Comparison of ENCODE assay signal across 9 cellular contexts in genomic region chr18:56257215-56257614, GRCh38.
DNase-seq lines count a peak whose midpoint lies in the region; ATAC-seq and TF ChIP-seq lines count a peak whose summit lies in the region.
"Had no signal": no experiment of that assay in that cellular context is flagged by ENCODE, and none has a peak within 500 bp of the region (broad histone marks: within the 10 kb centered on the region; RNA-seq: fewer than 3 reads in every experiment).

No MANE protein-coding gene starts in this region.

- H3K4me1 Mint-ChIP-seq in activated B cell treated with CpG ODN at 0.5 μM for 24 hours = peaks cover 18% of the 10 kb centered on the region

- no peak overlapping the region for H3K4me3 ChIP-seq in H7 (ENCODE audit: insufficient read depth, low read depth, low read length)

- H3K27ac Mint-ChIP-seq in activated B cell treated with CpG ODN at 0.5 μM for 24 hours = no peak overlapping the region

- H3K27me3 Mint-ChIP-seq in activated B cell treated with CpG ODN at 0.5 μM for 24 hours = no peaks in the 10 kb centered on the region

- H3K36me3 ChIP-seq in H7 (replicated peaks; ENCODE audit: control insufficient read depth, insufficient read depth, low read length) = no peaks in the 10 kb centered on the region

- POLR2A ChIA-PET in activated B cell treated with CpG ODN at 0.5 μM for 24 hours (lab: Charles Lee) = no interaction called here

- no peaks in the 10 kb centered on the region for H3K27me3 ChIP-seq in H7 (ENCODE audit: control insufficient read depth, insufficient read depth, low read length)

- H3K27ac ChIP-seq in substantia nigra (ENCODE audit: low read depth, low read length, poor library complexity, severe bottlenecking) = no peak overlapping the region

- no peak for DNase-seq in activated B cell treated with CpG ODN at 0.5 μM for 24 hours
- DNase-seq in renal cortical epithelial cell (ENCODE audit: low read depth) = peak; percentile 63
- DNase-seq in D341Med (ENCODE audit: low spot score) = no peak
- no peak for DNase-seq in substantia nigra (lab: John Stamatoyannopoulos, UW)
- DNase-seq in NCI-H526 treated with DMSO at 0.1 percent for 48 hours (lab: John Stamatoyannopoulos, UW) = no peak
- DNase-seq in H7 = no peak
- DNase-seq: kidney glomerular epithelial cell had no signal

- H3K9me3 Mint-ChIP-seq in activated B cell treated with CpG ODN at 0.5 μM for 24 hours = peaks cover 3% of the 10 kb centered on the region

- H3K36me3 Mint-ChIP-seq in activated B cell treated with CpG ODN at 0.5 μM for 24 hours (ENCODE audit: low read depth) = no peaks in the 10 kb centered on the region

- CTCF ChIA-PET in activated B cell treated with CpG ODN at 0.5 μM for 24 hours (lab: Charles Lee) = interaction anchor here (1.1 kb wide), 1 partner anchor 11 kb away, joined by 4 read pairs; no protein-coding TSS in a partner anchor

- ATAC-seq in GM18909 (IDR thresholded peaks at IDR 0.05; ENCODE audit: poor library complexity, unreplicated experiment) = peak; percentile 80
- ATAC-seq in HG02970 (IDR thresholded peaks at IDR 0.05; ENCODE audit: low FRiP score, unreplicated experiment) = peak; percentile 70
- ATAC-seq in activated B cell treated with CpG ODN at 0.5 μM for 24 hours (ENCODE audit: low read depth) = peak; percentile 69

- intact Hi-C loops in activated B cell treated with CpG ODN at 0.5 μM for 24 hours (cut with micrococcal nuclease) = loop anchor here (5.0 to 10.0 kb wide), 2 partner anchors 475 to 1012 kb away; no protein-coding TSS in a partner anchor

- H3K4me3 Mint-ChIP-seq in activated B cell treated with CpG ODN at 0.5 μM for 24 hours = no peak overlapping the region

- no peak for TF ChIP-seq CTCF in activated B cell treated with CpG ODN at 0.5 μM for 24 hours (IDR thresholded peaks at IDR 0.05)
